ENCODE assay signal across 8 cellular contexts in the genomic region with DNA sequence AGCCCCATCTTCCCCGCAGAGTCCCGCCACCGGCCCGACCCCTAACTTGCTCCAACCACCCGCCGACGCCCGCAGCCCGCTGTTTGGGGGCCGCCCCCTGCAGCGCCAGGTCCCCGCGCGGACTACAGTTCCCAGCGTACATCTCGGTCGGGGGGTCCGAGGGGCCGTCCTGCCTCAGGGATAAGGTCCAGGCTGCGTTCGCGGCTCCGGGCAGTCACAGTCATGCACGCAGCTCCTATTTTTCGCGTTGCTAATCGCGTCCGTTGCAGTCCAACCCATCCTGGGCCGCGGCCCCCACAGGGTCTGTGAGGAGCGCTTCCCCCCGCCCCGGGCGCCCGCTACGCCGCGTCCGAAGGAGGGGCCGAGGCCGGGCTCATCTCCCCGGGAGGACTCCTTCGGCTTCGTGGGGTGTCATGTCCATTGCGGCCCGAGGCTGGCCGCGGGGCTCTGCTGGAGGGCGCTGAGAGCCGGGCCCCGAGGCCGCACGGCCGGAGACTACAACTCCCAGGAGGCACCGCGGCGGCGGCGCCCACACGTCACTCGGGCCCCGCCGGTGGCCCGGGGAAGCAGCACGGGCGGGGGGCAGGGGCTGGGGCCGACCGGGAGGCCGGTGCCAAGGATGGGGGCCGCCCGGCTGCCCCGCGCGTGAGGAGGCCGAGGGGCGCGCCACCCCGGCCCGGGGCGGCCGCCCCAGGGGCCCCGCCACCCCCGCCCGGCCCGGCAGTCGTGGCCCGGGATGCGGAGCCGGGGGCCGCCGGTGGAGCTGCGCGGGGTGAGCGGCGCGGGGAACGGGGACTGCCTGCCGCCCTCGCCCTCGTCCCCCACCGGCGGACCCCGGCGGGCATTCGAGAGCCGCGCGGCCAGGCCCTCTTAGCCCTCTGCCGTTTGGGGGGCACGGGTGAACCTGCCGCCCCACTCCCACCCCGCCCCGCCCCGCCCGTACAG. TPM values are rescaled to one million over a fixed set of nuclear protein-coding genes. Genes with fewer than 3 reads are reported as not detected.
DNase-seq lines count a peak whose midpoint lies in the region; ATAC-seq and TF ChIP-seq lines count a peak whose summit lies in the region.

Gene MAP3K10 (plus strand): TSS at position 536 of the 945 bp plus-strand sequence. CDS start 606 bp downstream, outside the sequence.

- peak; percentile 65 to 73 for DNase-seq in NCI-H2081 (lab: John Stamatoyannopoulos, UW)
- no peak for DNase-seq in NCI-H2081 treated with DMSO at 0.1 percent for 48 hours (lab: John Stamatoyannopoulos, UW)
- peak; percentile 65 for DNase-seq in NCI-H2196 (lab: John Stamatoyannopoulos, UW; ENCODE audit: unreplicated experiment)
- DNase-seq in activated CD4-positive, CD25-positive, alpha-beta regulatory T cell treated with anti-CD3 and anti-CD28 coated beads, Interleukin-2, amount 50 U/mL, for 16 hours (ENCODE audit: low read depth, low spot score): peak; percentile 40
- peak; percentile 57 to 58 for DNase-seq in central memory CD8-positive, alpha-beta T cell (ENCODE audit: low spot score in 2 of 2)
- no peak for DNase-seq in kidney epithelial cell (ENCODE audit: low read depth)
- DNase-seq in stimulated activated CD4-positive, alpha-beta T cell treated with anti-CD3 and anti-CD28 coated beads, Interleukin-15, amount 100 ng/mL, for 48 hours (ENCODE audit: low read depth in 2 of 2): peak; percentile 59 to 69

- H3K4me1 Mint-ChIP-seq in central memory CD8-positive, alpha-beta T cell: peaks cover 33% of the 10 kb centered on the region

- H3K4me3 Mint-ChIP-seq in central memory CD8-positive, alpha-beta T cell: peak within 1 kb of the TSS; percentile 86

- no peaks in the 10 kb centered on the region for H3K27me3 Mint-ChIP-seq in central memory CD8-positive, alpha-beta T cell

- H3K27me3 ChIP-seq in kidney epithelial cell (ENCODE audit: control insufficient read depth, insufficient read depth, low read length): no peaks in the 10 kb centered on the region

- TF ChIP-seq CTCF in kidney epithelial cell (IDR thresholded peaks at IDR 0.05; ENCODE audit: insufficient read depth, low read length, poor library complexity, severe bottlenecking): no peak

- peaks cover 3% of the 10 kb centered on the region for H3K36me3 Mint-ChIP-seq in central memory CD8-positive, alpha-beta T cell (ENCODE audit: insufficient read depth)

- H3K9me3 Mint-ChIP-seq in central memory CD8-positive, alpha-beta T cell: no peaks in the 10 kb centered on the region

- peak; percentile 73 for ATAC-seq in HG02943 (IDR thresholded peaks at IDR 0.05; ENCODE audit: low read depth, unreplicated experiment)
- peak; percentile 85 for ATAC-seq in central memory CD8-positive, alpha-beta T cell (replicated peaks; ENCODE audit: extremely low read depth, poor library complexity, severe bottlenecking)

- H3K4me3 ChIP-seq in kidney epithelial cell (ENCODE audit: low read depth, low read length): peak within 1 kb of the TSS; percentile 72

- H3K36me3 ChIP-seq in kidney epithelial cell (ENCODE audit: control insufficient read depth, insufficient read depth, low read length): no peaks in the 10 kb centered on the region

- H3K27ac Mint-ChIP-seq in central memory CD8-positive, alpha-beta T cell (ENCODE audit: low read depth): peak within 1 kb of the TSS; percentile 84

RNA-seq across cellular contexts. Expression of gene MAP3K10, which starts in this region (rescaled TPM):
- total RNA-seq in kidney epithelial cell: 13.8 and 16.8 TPM in 2 replicates

Comparison
In these comparisons a context has a peak if more than half of its experiments do, and no peak if none do; other contexts are left out.
1. DNase-seq: peak in NCI-H2081 (2 of 2), NCI-H2196 (single experiment), activated CD4-positive, CD25-positive, alpha-beta regulatory T cell treated with anti-CD3 and anti-CD28 coated beads, Interleukin-2, amount 50 U/mL, for 16 hours (single experiment), central memory CD8-positive, alpha-beta T cell (2 of 2) and stimulated activated CD4-positive, alpha-beta T cell treated with anti-CD3 and anti-CD28 coated beads, Interleukin-15, amount 100 ng/mL, for 48 hours (2 of 2); none in NCI-H2081 treated with DMSO at 0.1 percent for 48 hours (single experiment) and kidney epithelial cell (single experiment).